Comparison of ENCODE assay signal across 8 cellular contexts in the genomic region with DNA sequence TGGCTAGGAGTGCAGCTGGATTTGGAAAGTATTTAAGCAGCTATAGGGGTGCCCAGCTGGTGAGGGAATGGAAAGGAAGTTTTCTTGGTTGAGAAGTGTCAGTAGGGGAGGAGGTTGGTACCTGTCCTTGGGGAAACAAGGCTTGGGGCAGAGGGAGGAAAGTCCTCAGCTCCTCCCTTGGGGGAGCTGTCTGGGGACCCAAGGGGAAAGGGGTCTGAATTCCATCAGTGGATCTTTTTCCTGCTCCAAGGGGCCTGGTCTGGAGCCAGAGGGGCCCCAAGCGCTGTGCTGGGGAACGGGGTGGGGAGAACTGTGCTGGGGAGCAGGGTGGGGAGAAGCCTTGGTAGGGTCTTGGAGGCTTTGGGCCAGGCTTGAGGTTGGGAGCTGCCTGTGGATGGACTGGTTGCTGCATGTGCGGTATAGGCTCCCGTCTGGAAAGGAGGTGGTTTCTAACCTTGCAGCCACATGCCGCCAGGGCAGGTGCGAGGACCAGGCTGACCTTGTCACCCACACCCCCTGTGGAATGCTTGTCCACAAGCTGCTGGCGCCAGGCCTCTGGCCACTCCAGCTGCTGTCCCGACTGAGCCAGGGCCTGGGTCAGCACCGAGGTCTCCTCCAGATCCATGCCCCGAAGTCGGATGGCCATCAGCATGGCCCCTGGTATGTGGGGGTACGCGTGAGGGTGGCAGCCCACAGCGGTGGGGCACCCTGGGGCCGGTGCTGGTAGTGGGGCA. TPM values are rescaled to one million over a fixed set of nuclear protein-coding genes. Genes with fewer than 3 reads are reported as not detected.
A peak's percentile ranks its signal among the peaks of the same experiment; 100 is the strongest.
DNase-seq lines count a peak whose midpoint lies in the region; ATAC-seq and TF ChIP-seq lines count a peak whose summit lies in the region.

No MANE protein-coding gene starts in this region.

- peak overlapping the region; percentile 65 to 83 for H3K27ac ChIP-seq in prostate gland

- peak; percentile 24 for DNase-seq in D341Med (ENCODE audit: low spot score)
- DNase-seq in NB4 (ENCODE audit: low read depth) = peak; percentile 47
- DNase-seq in epithelial cell of esophagus (ENCODE audit: low read depth) = no peak
- no peak for DNase-seq in prostate gland (ENCODE audit: low spot score)
- no peak for DNase-seq in NCI-H146 (lab: John Stamatoyannopoulos, UW)
- DNase-seq in NCI-H1930 (lab: John Stamatoyannopoulos, UW) = no peak

- H3K4me1 ChIP-seq in prostate gland (replicated peaks) = peaks cover 15% of the 10 kb centered on the region

- intact Hi-C loops in prostate gland (cut with DNase I) = no loop called here

- 61% methylated on average over 13 of the region's 15 CpGs for WGBS in prostate gland

- no peaks in the 10 kb centered on the region for H3K9me3 ChIP-seq in prostate gland

- no peak for TF ChIP-seq POLR2A in NB4 (IDR thresholded peaks at IDR 0.05; ENCODE audit: extremely low read depth, insufficient read length)
- no peak for TF ChIP-seq POLR2A in prostate gland (IDR thresholded peaks at IDR 0.05)

- H3K4me3 ChIP-seq in NB4 (ENCODE audit: low read depth, low read length) (no peak overlapping the region), epithelial cell of esophagus (ENCODE audit: low read length) (peak overlapping the region; percentile 49), prostate gland (peak overlapping the region in 1 of 2 donors; percentile 43)

- TF ChIP-seq CTCF in NB4 (IDR thresholded peaks at IDR 0.05; ENCODE audit: low read depth, low read length) (no peak), epithelial cell of esophagus (IDR thresholded peaks at IDR 0.05; ENCODE audit: insufficient read depth, low read depth, low read length, missing control alignments) (no peak), prostate gland (IDR thresholded peaks at IDR 0.05) (no peak)

- H3K36me3 ChIP-seq in prostate gland = no peaks in the 10 kb centered on the region

- ATAC-seq in GM21381 (IDR thresholded peaks at IDR 0.05; ENCODE audit: unreplicated experiment) = no peak
- no peak for ATAC-seq in GM19351 (IDR thresholded peaks at IDR 0.05; ENCODE audit: unreplicated experiment)

- no peaks in the 10 kb centered on the region for H3K27me3 ChIP-seq in prostate gland (replicated peaks; ENCODE audit: insufficient read depth)

RNA-seq across cellular contexts. Expression of a gene that starts 1.0 kb away (rescaled TPM):
- total RNA-seq in prostate gland = 10 to 100 TPM; 35.8 to 42.8 TPM

RNA-seq across cellular contexts. Expression of a gene that starts 3.5 kb away (rescaled TPM):
- 1 to 10 TPM; 1.5 to 8.3 TPM for total RNA-seq in prostate gland

RNA-seq across cellular contexts. Expression of a gene that starts 16.9 kb away (rescaled TPM):
- under 1 TPM in 1 of 2 donors, not detected in 1; 0.62 TPM for total RNA-seq in prostate gland

RNA-seq across cellular contexts. Expression of a gene that starts 20.8 kb away (rescaled TPM):
- total RNA-seq in prostate gland = 10 to 100 TPM; 43.7 to 59.6 TPM

RNA-seq across cellular contexts. Expression of a gene that starts 21.3 kb away (rescaled TPM):
- total RNA-seq in prostate gland = 10 to 100 TPM; 76.6 to 94.3 TPM

Comparison
In these comparisons a context has a peak if more than half of its experiments do, and no peak if none do; other contexts are left out.
1. DNase-seq: peak in D341Med (single experiment) and NB4 (single experiment); none in epithelial cell of esophagus (single experiment), prostate gland (single experiment), NCI-H146 (single experiment) and NCI-H1930 (0 of 2).